ENCODE assay signal across 9 cellular contexts in the genomic region with DNA sequence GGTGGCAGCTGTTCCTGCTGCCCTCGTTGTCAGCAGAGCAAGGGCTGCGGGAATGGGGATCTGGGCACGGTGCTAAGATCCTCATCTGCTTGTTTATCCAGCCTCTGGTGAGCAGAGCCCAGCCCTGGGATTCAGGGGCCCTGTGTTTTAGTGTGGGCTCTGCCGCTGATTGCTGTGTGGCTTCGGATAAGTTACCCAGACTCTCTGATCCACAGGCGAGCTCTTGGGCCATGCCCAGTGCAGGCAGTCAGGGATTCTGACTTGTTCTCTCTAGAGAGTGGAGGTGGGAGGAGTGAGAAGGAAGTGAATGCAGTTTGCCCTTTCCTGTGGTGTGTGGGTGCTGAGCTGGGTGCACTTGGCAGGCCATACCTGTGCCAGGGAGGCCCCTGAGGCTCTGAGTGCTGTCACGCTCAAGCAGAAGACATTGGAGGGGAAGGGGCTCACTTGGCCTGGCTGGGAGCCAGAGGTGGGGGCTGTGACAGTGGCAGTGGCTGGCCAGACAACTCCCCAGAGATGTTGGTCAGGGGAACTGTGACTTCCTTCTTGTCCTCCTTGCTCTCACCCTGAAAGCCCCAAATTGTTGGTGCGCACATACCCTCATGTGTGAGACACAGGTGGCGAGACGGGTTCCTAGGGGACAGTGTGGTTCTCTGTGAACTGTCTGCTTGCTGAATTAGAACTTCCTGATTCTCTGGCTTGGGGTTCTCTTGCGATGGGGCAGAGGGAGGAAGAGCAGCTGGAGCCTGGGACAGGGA. TPM values are rescaled to one million over a fixed set of nuclear protein-coding genes. Genes with fewer than 3 reads are reported as not detected.
DNase-seq lines count a peak whose midpoint lies in the region; ATAC-seq and TF ChIP-seq lines count a peak whose summit lies in the region.
"Had no signal": no experiment of that assay in that cellular context is flagged by ENCODE, and none has a peak within 500 bp of the region (broad histone marks: within the 10 kb centered on the region; RNA-seq: fewer than 3 reads in every experiment).

No MANE protein-coding gene starts in this region.

- TF ChIP-seq CTCF in prostate gland (IDR thresholded peaks at IDR 0.05): no peak
- no peak for TF ChIP-seq CTCF in WERI-Rb-1 (IDR thresholded peaks at IDR 0.05; ENCODE audit: low read depth, low read length)

- H3K4me1 ChIP-seq in prostate gland (replicated peaks): peaks cover 10% of the 10 kb centered on the region

- H3K4me3 Mint-ChIP-seq in naive B cell: peak overlapping the region; percentile 60 to 94 (median 87)

- H3K27me3 Mint-ChIP-seq in naive B cell: no peaks in the 10 kb centered on the region

- H3K36me3 ChIP-seq in prostate gland: no peaks in the 10 kb centered on the region
- no peaks in the 10 kb centered on the region for H3K36me3 ChIP-seq in WERI-Rb-1

- peaks cover 4 to 7% of the 10 kb centered on the region in 2 donors for H3K36me3 Mint-ChIP-seq in naive B cell

- intact Hi-C loops in prostate gland (cut with DNase I): no loop called here

- DNase-seq in DMS79 treated with DMSO at 0.1 percent for 48 hours (lab: John Stamatoyannopoulos, UW) (peak; percentile 55), DMS79 (lab: John Stamatoyannopoulos, UW) (no peak), T-helper 9 cell (peak; percentile 21), naive B cell (peak; percentile 93), prostate gland (ENCODE audit: low spot score) (no peak), NCI-H2081 treated with DMSO at 0.1 percent for 48 hours (lab: John Stamatoyannopoulos, UW) (no peak), WERI-Rb-1 (no peak)

- no peaks in the 10 kb centered on the region for H3K27me3 ChIP-seq in prostate gland (replicated peaks; ENCODE audit: insufficient read depth)
- H3K27me3 ChIP-seq in WERI-Rb-1 (ENCODE audit: insufficient read depth, low read depth, severe bottlenecking): no peaks in the 10 kb centered on the region

- peak overlapping the region; percentile 99 to 100 (median 100) for H3K27ac Mint-ChIP-seq in naive B cell

- H3K27ac ChIP-seq in prostate gland: no peak overlapping the region
- H3K27ac ChIP-seq in WERI-Rb-1: no peak overlapping the region
- H3K27ac ChIP-seq: 22Rv1 had no signal

- H3K4me3 ChIP-seq in prostate gland (no peak overlapping the region), WERI-Rb-1 (ENCODE audit: low read depth, low read length) (no peak overlapping the region)

- H3K9me3 ChIP-seq in prostate gland: no peaks in the 10 kb centered on the region
- no peaks in the 10 kb centered on the region for H3K9me3 ChIP-seq in WERI-Rb-1 (ENCODE audit: severe bottlenecking)

- ATAC-seq in HG02852 (IDR thresholded peaks at IDR 0.05; ENCODE audit: unreplicated experiment) (peak; percentile 38), naive B cell (ENCODE audit: low read depth in 2 of 2) (peak; percentile 67 to 75)

- H3K9me3 Mint-ChIP-seq in naive B cell: no peaks in the 10 kb centered on the region

- TF ChIP-seq POLR2A in prostate gland (IDR thresholded peaks at IDR 0.05): no peak

- 76% methylated on average over 11 of the region's 11 CpGs for WGBS in prostate gland

- H3K4me1 Mint-ChIP-seq in naive B cell: peaks cover 76 to 98% (median 93%) of the 10 kb centered on the region in 3 donors

RNA-seq across cellular contexts. Expression of gene CD82, which starts 43.7 kb away (rescaled TPM):
- 100 to 1,000 TPM; 146 to 292 (median 225) TPM for polyA plus RNA-seq in naive B cell (ENCODE audit: low read depth in 6 of 6)
- total RNA-seq in prostate gland: 10 to 100 TPM; 35.1 to 54.6 TPM

Comparison
In these comparisons a context has a peak if more than half of its experiments do, and no peak if none do; other contexts are left out.
1. DNase-seq: peak in DMS79 treated with DMSO at 0.1 percent for 48 hours (single experiment), T-helper 9 cell (single experiment) and naive B cell (single experiment); none in DMS79 (single experiment), prostate gland (single experiment), NCI-H2081 treated with DMSO at 0.1 percent for 48 hours (single experiment) and WERI-Rb-1 (single experiment).